Comparison of ENCODE assay signal across 1 cellular context in the genomic region with DNA sequence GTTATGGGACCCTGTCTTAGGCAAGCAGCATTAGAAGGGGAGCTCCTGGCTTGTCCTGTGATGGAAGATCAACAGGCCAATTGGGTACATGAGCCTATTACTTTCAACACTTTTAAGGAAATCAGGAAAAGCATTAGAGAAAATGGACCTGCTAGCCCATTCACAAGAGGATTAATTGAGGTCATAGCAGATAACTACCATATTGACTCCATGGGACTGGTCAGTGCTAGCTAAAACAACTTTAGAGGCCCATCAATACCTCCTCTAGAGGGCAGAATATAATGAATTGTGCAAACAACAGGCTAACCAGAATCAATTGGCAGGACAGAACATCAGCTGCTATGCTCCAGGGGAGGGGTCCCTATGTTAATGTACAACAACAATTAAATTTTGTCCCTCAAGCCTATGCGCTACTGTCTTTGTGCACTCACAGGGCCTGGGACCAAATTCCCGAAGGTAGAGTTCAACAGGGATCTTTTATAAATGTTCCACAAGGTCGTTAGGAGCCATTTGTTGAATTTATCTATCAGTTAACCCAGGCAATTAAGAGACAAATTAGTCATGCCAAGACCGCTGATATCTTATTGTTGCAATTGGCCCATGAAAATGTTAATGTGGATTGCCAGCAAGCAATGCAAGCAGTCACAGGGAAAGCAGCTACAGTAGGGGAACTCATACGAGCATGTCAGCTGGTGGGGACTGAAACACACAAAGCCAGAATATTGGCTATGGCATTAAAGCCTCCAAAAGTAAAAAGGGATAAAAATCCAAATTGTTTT.
TF ChIP-seq lines count a peak whose summit lies in the region.

No MANE protein-coding gene starts in this region.

TF ChIP-seq in GM23338, 12 proteins besides CTCF, POLR2A, EP300 and RAD21 (continued from another document):
- TF ChIP-seq, protein P1, sequence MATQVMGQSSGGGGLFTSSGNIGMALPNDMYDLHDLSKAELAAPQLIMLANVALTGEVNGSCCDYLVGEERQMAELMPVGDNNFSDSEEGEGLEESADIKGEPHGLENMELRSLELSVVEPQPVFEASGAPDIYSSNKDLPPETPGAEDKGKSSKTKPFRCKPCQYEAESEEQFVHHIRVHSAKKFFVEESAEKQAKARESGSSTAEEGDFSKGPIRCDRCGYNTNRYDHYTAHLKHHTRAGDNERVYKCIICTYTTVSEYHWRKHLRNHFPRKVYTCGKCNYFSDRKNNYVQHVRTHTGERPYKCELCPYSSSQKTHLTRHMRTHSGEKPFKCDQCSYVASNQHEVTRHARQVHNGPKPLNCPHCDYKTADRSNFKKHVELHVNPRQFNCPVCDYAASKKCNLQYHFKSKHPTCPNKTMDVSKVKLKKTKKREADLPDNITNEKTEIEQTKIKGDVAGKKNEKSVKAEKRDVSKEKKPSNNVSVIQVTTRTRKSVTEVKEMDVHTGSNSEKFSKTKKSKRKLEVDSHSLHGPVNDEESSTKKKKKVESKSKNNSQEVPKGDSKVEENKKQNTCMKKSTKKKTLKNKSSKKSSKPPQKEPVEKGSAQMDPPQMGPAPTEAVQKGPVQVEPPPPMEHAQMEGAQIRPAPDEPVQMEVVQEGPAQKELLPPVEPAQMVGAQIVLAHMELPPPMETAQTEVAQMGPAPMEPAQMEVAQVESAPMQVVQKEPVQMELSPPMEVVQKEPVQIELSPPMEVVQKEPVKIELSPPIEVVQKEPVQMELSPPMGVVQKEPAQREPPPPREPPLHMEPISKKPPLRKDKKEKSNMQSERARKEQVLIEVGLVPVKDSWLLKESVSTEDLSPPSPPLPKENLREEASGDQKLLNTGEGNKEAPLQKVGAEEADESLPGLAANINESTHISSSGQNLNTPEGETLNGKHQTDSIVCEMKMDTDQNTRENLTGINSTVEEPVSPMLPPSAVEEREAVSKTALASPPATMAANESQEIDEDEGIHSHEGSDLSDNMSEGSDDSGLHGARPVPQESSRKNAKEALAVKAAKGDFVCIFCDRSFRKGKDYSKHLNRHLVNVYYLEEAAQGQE (IDR thresholded peaks at IDR 0.05; ENCODE audit: unreplicated experiment): no peak
